Comparison of ENCODE assay signal across 21 cellular contexts in the genomic region with DNA sequence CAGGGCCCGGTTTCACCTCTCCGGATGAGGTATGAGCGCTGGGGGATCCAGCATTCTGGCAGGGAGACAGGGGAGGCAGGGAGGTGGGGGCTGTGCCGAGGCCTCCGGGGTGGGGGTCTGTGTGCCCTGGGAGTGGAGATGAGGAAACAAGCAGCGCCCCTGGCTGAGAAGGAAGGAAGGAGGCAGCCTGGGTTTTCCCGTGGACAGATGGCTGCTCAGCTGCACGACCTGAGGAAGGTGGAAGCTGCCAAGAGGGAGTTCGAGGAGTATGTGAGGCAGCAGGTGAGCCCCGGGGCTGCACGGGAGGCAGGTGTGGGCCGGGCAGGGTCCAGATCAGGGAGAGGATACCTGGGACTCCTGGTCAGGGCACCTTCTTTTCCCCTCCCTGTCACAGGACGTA. TPM values are rescaled to one million over a fixed set of nuclear protein-coding genes. Genes with fewer than 3 reads are reported as not detected.
"Had no signal": no experiment of that assay in that cellular context is flagged by ENCODE, and none has a peak within 500 bp of the region (broad histone marks: within the 10 kb centered on the region; RNA-seq: fewer than 3 reads in every experiment).

No MANE protein-coding gene starts in this region.

- H3K27ac ChIP-seq: hepatocyte, neutrophil, psoas muscle, right lobe of liver, spleen, tibial artery, upper lobe of left lung, uterus had no signal

- H3K79me2 ChIP-seq: hepatocyte had no signal

- H3K9me3 ChIP-seq: neutrophil, psoas muscle, right lobe of liver, spleen, tibial artery, upper lobe of left lung, uterus had no signal

- H3K4me3 ChIP-seq: hepatocyte, psoas muscle, right lobe of liver, spleen, tibial artery, upper lobe of left lung, uterus had no signal

- H3K4me1 ChIP-seq: psoas muscle, right lobe of liver had no signal

- H3K4me2 ChIP-seq: hepatocyte had no signal

- DNase-seq: effector CD4-positive, alpha-beta T cell; foreskin melanocyte; head of caudate nucleus; kidney glomerular epithelial cell; naive thymus-derived CD4-positive, alpha-beta T cell; nephron progenitor cell; psoas muscle; retina; right lobe of liver; spleen; stimulated activated CD4-positive, alpha-beta T cell treated with anti-CD3 and anti-CD28 coated beads, Interleukin-15, amount 100 ng/mL, for 24 hours; stimulated activated CD4-positive, alpha-beta T cell treated with anti-CD3 and anti-CD28 coated beads, Interleukin-1b, Interleukin-23, amount 100 ng/mL, for 48 hours; stimulated activated CD4-positive, alpha-beta T cell treated with anti-CD3 and anti-CD28 coated beads, Interleukin-4, amount 100 ng/mL, for 24 hours; tibial artery; uterus had no signal

- ATAC-seq: naive thymus-derived CD4-positive, alpha-beta T cell; psoas muscle; right lobe of liver; stimulated activated memory B cell treated with anti-CD40 and anti-IgM and Interleukin-4, amounts not matched to agents 10 μg/mL and 1 μg/mL and 100 μg/mL, for 72 hours had no signal

- H3K36me3 ChIP-seq: neutrophil, right lobe of liver, spleen, tibial artery, upper lobe of left lung, uterus had no signal

- H3K27me3 ChIP-seq: hepatocyte, right lobe of liver, tibial artery, upper lobe of left lung, uterus had no signal

- H2AFZ ChIP-seq: hepatocyte had no signal

RNA-seq across cellular contexts. Expression of gene MFAP4, which starts 28.3 kb away (rescaled TPM):
- total RNA-seq: dermis microvascular lymphatic vessel endothelial cell; mononuclear cell; naive thymus-derived CD4-positive, alpha-beta T cell had no signal
- polyA plus RNA-seq: naive thymus-derived CD4-positive, alpha-beta T cell had no signal
